In genomic region chr6:81938014-81938761, GRCh38 we compare ENCODE assay signal across 9 cellular contexts.
DNase-seq lines count a peak whose midpoint lies in the region; ATAC-seq, FAIRE-seq and TF ChIP-seq lines count a peak whose summit lies in the region.
"Had no signal": no experiment of that assay in that cellular context is flagged by ENCODE, and none has a peak within 500 bp of the region (broad histone marks: within the 10 kb centered on the region; RNA-seq: fewer than 3 reads in every experiment).

No MANE protein-coding gene starts in this region.

- H3K4me1 ChIP-seq in heart left ventricle (peaks cover 0 to 20% (median 2%) of the 10 kb centered on the region in 12 donors), pancreas (peaks cover 10 to 35% (median 30%) of the 10 kb centered on the region in 3 donors)

- H3K27ac ChIP-seq in heart left ventricle = peak overlapping the region in 2 of 12 donors; percentile 9 to 44
- peak overlapping the region in 2 of 4 donors; percentile 72 to 85 for H3K27ac ChIP-seq in pancreas

- H3K27me3 ChIP-seq in heart left ventricle (no peaks in the 10 kb centered on the region), pancreas (no peaks in the 10 kb centered on the region)

- TF ChIP-seq CTCF in heart left ventricle (IDR thresholded peaks at IDR 0.05) (no peak), pancreas (IDR thresholded peaks at IDR 0.05) (no peak)

- TF ChIP-seq POLR2A in heart left ventricle (IDR thresholded peaks at IDR 0.05) = no peak

- no peak for DNase-seq in heart left ventricle
- no peak for DNase-seq in cardiac septum (ENCODE audit: low spot score)
- peak; percentile 16 for DNase-seq in HuH-7 (ENCODE audit: low spot score)
- DNase-seq in pancreas = peak in 3 of 6 donors; percentile 29 to 50 (median 34)
- no peak for DNase-seq in NCI-H2171 (lab: John Stamatoyannopoulos, UW)
- no peak for DNase-seq in mesenteric fat pad (ENCODE audit: low spot score)
- DNase-seq: DND-41 had no signal

- H3K9me3 ChIP-seq in heart left ventricle = no peaks in the 10 kb centered on the region
- H3K9me3 ChIP-seq in pancreas = no peaks in the 10 kb centered on the region

- FAIRE-seq in colon (lab: Jason Lieb, UNC) = peak; percentile 74
- FAIRE-seq in pancreas (lab: Jason Lieb, UNC) = peak; percentile 47

- 33 to 36% (median 34%) methylated on average over 4 of the region's 4 CpGs for WGBS in heart left ventricle, 4 donors
- WGBS in pancreas, 2 donors = 8 to 10% methylated on average over 4 of the region's 4 CpGs

- intact Hi-C loops in heart left ventricle (cut with DNase I) = no loop called here
- intact Hi-C loops in cardiac septum (cut with DNase I) = no loop called here
- intact Hi-C loops in pancreas (cut with DNase I) = no loop called here

- H3K36me3 ChIP-seq in heart left ventricle (no peaks in the 10 kb centered on the region), pancreas (no peaks in the 10 kb centered on the region)

- no peak overlapping the region for H3K4me3 ChIP-seq in heart left ventricle
- peak overlapping the region in 1 of 4 donors; percentile 3 for H3K4me3 ChIP-seq in pancreas

- peak in 3 of 4 donors; percentile 49 to 87 (median 66) for ATAC-seq in heart left ventricle
- peak; percentile 83 to 92 (median 87) for ATAC-seq in pancreas
- ATAC-seq in GM21360 (IDR thresholded peaks at IDR 0.05; ENCODE audit: unreplicated experiment) = no peak
